In genomic region chr15:76139368-76140068, GRCh38 we compare ENCODE assay signal across 1 cellular context.
TF ChIP-seq lines count a peak whose summit lies in the region.

No MANE protein-coding gene starts in this region.

TF ChIP-seq in HepG2, 621 proteins besides CTCF, POLR2A, EP300 and RAD21 (continued from another document):
- 0 out of 2 replicates have a peak, but pooled peaks have one; percentile 25 for TF ChIP-seq KDM2A (CRISPR knock-in tag; IDR thresholded peaks at IDR 0.05; ENCODE audit: borderline replicate concordance, low read depth)
- TF ChIP-seq ZNF501 (CRISPR knock-in tag; IDR thresholded peaks at IDR 0.05) = 0 out of 2 replicates have a peak, but pooled peaks have one; percentile 40
- TF ChIP-seq BCL6 (CRISPR knock-in tag; IDR thresholded peaks at IDR 0.05) = peak; percentile 31; the same call in 1 of the 2 replicates
- 0 out of 4 replicates have a peak, but pooled peaks of 1 of the 2 experiments have one; percentile 35 for TF ChIP-seq HMGXB4 (CRISPR knock-in tag; IDR thresholded peaks at IDR 0.05; ENCODE audit: borderline replicate concordance in 1 of 2, low read depth in 1 of 2)
- no peak for TF ChIP-seq MLLT10 (CRISPR knock-in tag; IDR thresholded peaks at IDR 0.05)
TF ChIP-seq in HepG2: peak in this region for 11.
